Comparison of ENCODE assay signal across 7 cellular contexts in the genomic region with DNA sequence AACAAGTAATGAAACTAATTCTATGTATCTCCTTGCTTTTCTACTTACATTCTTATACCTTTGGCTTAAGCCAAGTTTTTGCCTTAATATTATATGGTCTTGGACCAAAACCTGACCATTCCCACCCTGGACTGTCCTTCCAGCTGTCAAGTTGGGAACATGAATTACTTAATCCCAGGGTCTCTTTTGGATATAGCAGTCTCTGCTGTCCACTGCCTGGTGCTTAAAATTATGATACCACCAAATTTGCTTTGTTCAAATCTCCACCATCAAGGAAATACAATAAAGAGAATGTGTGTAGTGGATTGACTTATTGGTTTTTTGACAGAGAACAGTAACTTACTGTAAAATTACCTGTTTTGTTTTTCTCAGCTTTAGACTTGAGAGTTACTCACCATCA.
"Had no signal": no experiment of that assay in that cellular context is flagged by ENCODE, and none has a peak within 500 bp of the region (broad histone marks: within the 10 kb centered on the region; RNA-seq: fewer than 3 reads in every experiment).

No MANE protein-coding gene starts in this region.

- FAIRE-seq: HTR-8/SVneo, K562 had no signal

- H3K27ac Mint-ChIP-seq: H9, IgD-negative memory B cell had no signal

- H3K4me3 Mint-ChIP-seq: H9, IgD-negative memory B cell had no signal

- H3K4me3 ChIP-seq: K562 had no signal

- DNase-seq: GOT3, H9, HCEC 1CT, KG1 had no signal

- ATAC-seq: K562 had no signal

- H3K27me3 Mint-ChIP-seq: IgD-negative memory B cell had no signal

- H3K4me1 Mint-ChIP-seq: IgD-negative memory B cell had no signal
